12 cellular contexts compared by ENCODE assay signal in genomic region chr20:38673261-38673660, GRCh38. TPM values are rescaled to one million over a fixed set of nuclear protein-coding genes. Genes with fewer than 3 reads are reported as not detected.
DNase-seq lines count a peak whose midpoint lies in the region; ATAC-seq and TF ChIP-seq lines count a peak whose summit lies in the region.
"Had no signal": no experiment of that assay in that cellular context is flagged by ENCODE, and none has a peak within 500 bp of the region (broad histone marks: within the 10 kb centered on the region; RNA-seq: fewer than 3 reads in every experiment).

No MANE protein-coding gene starts in this region.

- POLR2A ChIA-PET in naive thymus-derived CD4-positive, alpha-beta T cell (lab: Charles Lee) = no interaction called here

- no peak for DNase-seq in CD4-positive, CD25-positive, alpha-beta regulatory T cell
- no peak for DNase-seq in central memory CD8-positive, alpha-beta T cell (ENCODE audit: low spot score in 2 of 2)
- no peak for DNase-seq in naive thymus-derived CD4-positive, alpha-beta T cell
- DNase-seq in esophagus squamous epithelium (lab: John Stamatoyannopoulos, UW) (no peak), T1000 (lab: John Stamatoyannopoulos, UW) (no peak)
- DNase-seq: DMS79, NCI-H187, SHP77 treated with DMSO at 0.1 percent for 48 hours had no signal

- TF ChIP-seq CTCF in esophagus squamous epithelium (IDR thresholded peaks at IDR 0.05) = no peak

- peaks cover 15% of the 10 kb centered on the region for H3K27me3 ChIP-seq in CD4-positive, CD25-positive, alpha-beta regulatory T cell (ENCODE audit: control insufficient read depth, insufficient read depth, low read length)
- H3K27me3 ChIP-seq in HUES6 (ENCODE audit: control insufficient read depth, insufficient read depth, low read length) (peaks cover 82% of the 10 kb centered on the region), esophagus squamous epithelium (peaks cover 0 to 77% (median 1%) of the 10 kb centered on the region in 4 donors)
- peaks cover 4 to 22% of the 10 kb centered on the region in 2 donors for H3K27me3 ChIP-seq in naive thymus-derived CD4-positive, alpha-beta T cell (ENCODE audit: control insufficient read depth in 2 of 2, insufficient read depth in 2 of 2, low read length in 2 of 2)

- peaks cover 12% of the 10 kb centered on the region for H3K4me1 ChIP-seq in CD4-positive, CD25-positive, alpha-beta regulatory T cell (ENCODE audit: control insufficient read depth, insufficient read depth, low read length, poor library complexity, severe bottlenecking)
- peaks cover 28% of the 10 kb centered on the region for H3K4me1 ChIP-seq in HUES6 (ENCODE audit: control insufficient read depth, insufficient read depth, low read length)
- peaks cover 6 to 9% of the 10 kb centered on the region in 2 donors for H3K4me1 ChIP-seq in naive thymus-derived CD4-positive, alpha-beta T cell (ENCODE audit: control insufficient read depth in 2 of 2, insufficient read depth in 2 of 2, low read length in 2 of 2)
- peaks cover 7 to 18% (median 11%) of the 10 kb centered on the region in 3 donors for H3K4me1 ChIP-seq in esophagus squamous epithelium

- H3K9ac ChIP-seq in HUES6 (ENCODE audit: low read length) = peak overlapping the region; percentile 71

- no peaks in the 10 kb centered on the region for H3K9me3 ChIP-seq in CD4-positive, CD25-positive, alpha-beta regulatory T cell (ENCODE audit: control insufficient read depth in 2 of 2, low read length in 2 of 2)
- H3K9me3 ChIP-seq in HUES6 (ENCODE audit: control insufficient read depth, insufficient read depth, low read depth, low read length) (no peaks in the 10 kb centered on the region), esophagus squamous epithelium (no peaks in the 10 kb centered on the region)
- no peaks in the 10 kb centered on the region for H3K9me3 ChIP-seq in naive thymus-derived CD4-positive, alpha-beta T cell (ENCODE audit: control insufficient read depth in 2 of 3, low read length in 3 of 3)

- peaks cover 0 to 3% (median 0%) of the 10 kb centered on the region in 7 donors for H3K9me3 Mint-ChIP-seq in CD4-positive, CD25-positive, alpha-beta regulatory T cell
- no peaks in the 10 kb centered on the region for H3K9me3 Mint-ChIP-seq in central memory CD8-positive, alpha-beta T cell
- H3K9me3 Mint-ChIP-seq in naive thymus-derived CD4-positive, alpha-beta T cell = peaks cover 0 to 6% (median 0%) of the 10 kb centered on the region in 11 donors

- TF ChIP-seq POLR2A in esophagus squamous epithelium (IDR thresholded peaks at IDR 0.05) = no peak

- H3K27ac ChIP-seq in CD4-positive, CD25-positive, alpha-beta regulatory T cell (ENCODE audit: insufficient read depth, low read length, poor library complexity, severe bottlenecking) = no peak overlapping the region
- H3K27ac ChIP-seq in HUES6 (ENCODE audit: low read depth, low read length) = no peak overlapping the region
- H3K27ac ChIP-seq in naive thymus-derived CD4-positive, alpha-beta T cell (ENCODE audit: low read depth, low read length) = no peak overlapping the region
- H3K27ac ChIP-seq in esophagus squamous epithelium = no peak overlapping the region

- H3K4me3 Mint-ChIP-seq in CD4-positive, CD25-positive, alpha-beta regulatory T cell = peak overlapping the region; percentile 53 to 88 (median 78)
- H3K4me3 Mint-ChIP-seq in central memory CD8-positive, alpha-beta T cell = peak overlapping the region; percentile 83
- peak overlapping the region; percentile 64 to 91 (median 85) for H3K4me3 Mint-ChIP-seq in naive thymus-derived CD4-positive, alpha-beta T cell

- H3K4me1 Mint-ChIP-seq in CD4-positive, CD25-positive, alpha-beta regulatory T cell = peaks cover 0 to 12% (median 2%) of the 10 kb centered on the region in 4 donors
- peaks cover 17% of the 10 kb centered on the region for H3K4me1 Mint-ChIP-seq in central memory CD8-positive, alpha-beta T cell
- H3K4me1 Mint-ChIP-seq in naive thymus-derived CD4-positive, alpha-beta T cell = peaks cover 6 to 17% (median 9%) of the 10 kb centered on the region in 7 donors

- 18 to 27% methylated on average over 3 to 5 of the region's 5 CpGs for WGBS in esophagus squamous epithelium, 2 donors

- no peak overlapping the region for H3K27ac Mint-ChIP-seq in CD4-positive, CD25-positive, alpha-beta regulatory T cell
- H3K27ac Mint-ChIP-seq in central memory CD8-positive, alpha-beta T cell (ENCODE audit: low read depth) = peak overlapping the region; percentile 73
- H3K27ac Mint-ChIP-seq in naive thymus-derived CD4-positive, alpha-beta T cell = no peak overlapping the region

- CTCF ChIA-PET in naive thymus-derived CD4-positive, alpha-beta T cell (lab: Charles Lee) = no interaction called here

- peaks cover 40% of the 10 kb centered on the region for H3K27me3 Mint-ChIP-seq in CD4-positive, CD25-positive, alpha-beta regulatory T cell
- H3K27me3 Mint-ChIP-seq in central memory CD8-positive, alpha-beta T cell = peaks cover 21% of the 10 kb centered on the region
- H3K27me3 Mint-ChIP-seq in naive thymus-derived CD4-positive, alpha-beta T cell = peaks cover 21 to 62% (median 55%) of the 10 kb centered on the region in 5 donors

- peak overlapping the region; percentile 66 for H3K4me3 ChIP-seq in CD4-positive, CD25-positive, alpha-beta regulatory T cell (ENCODE audit: low read depth, low read length)
- H3K4me3 ChIP-seq in HUES6 (ENCODE audit: low read depth, low read length) = peak overlapping the region; percentile 76
- peak overlapping the region; percentile 61 for H3K4me3 ChIP-seq in naive thymus-derived CD4-positive, alpha-beta T cell (ENCODE audit: low read length)
- no peak overlapping the region for H3K4me3 ChIP-seq in esophagus squamous epithelium

- peaks cover 3% of the 10 kb centered on the region for H3K36me3 Mint-ChIP-seq in CD4-positive, CD25-positive, alpha-beta regulatory T cell
- H3K36me3 Mint-ChIP-seq in central memory CD8-positive, alpha-beta T cell (ENCODE audit: insufficient read depth) = peaks cover 2% of the 10 kb centered on the region
- H3K36me3 Mint-ChIP-seq in naive thymus-derived CD4-positive, alpha-beta T cell = no peaks in the 10 kb centered on the region

- H3K36me3 ChIP-seq in CD4-positive, CD25-positive, alpha-beta regulatory T cell (ENCODE audit: control insufficient read depth, insufficient read depth, low read length) = no peaks in the 10 kb centered on the region
- H3K36me3 ChIP-seq in HUES6 (ENCODE audit: control insufficient read depth, insufficient read depth, low read length) (no peaks in the 10 kb centered on the region), esophagus squamous epithelium (no peaks in the 10 kb centered on the region)
- H3K36me3 ChIP-seq in naive thymus-derived CD4-positive, alpha-beta T cell (ENCODE audit: control insufficient read depth in 2 of 3, insufficient read depth in 3 of 3, low read length in 3 of 3) = no peaks in the 10 kb centered on the region

- no peak for ATAC-seq in CD4-positive, CD25-positive, alpha-beta regulatory T cell (ENCODE audit: low read depth in 2 of 2)
- ATAC-seq in central memory CD8-positive, alpha-beta T cell (replicated peaks; ENCODE audit: extremely low read depth, poor library complexity, severe bottlenecking) = no peak
- no peak for ATAC-seq in naive thymus-derived CD4-positive, alpha-beta T cell
- ATAC-seq in HG02884 (IDR thresholded peaks at IDR 0.05; ENCODE audit: unreplicated experiment) (no peak), GM18861 (IDR thresholded peaks at IDR 0.05; ENCODE audit: unreplicated experiment) (no peak)

- intact Hi-C loops in naive thymus-derived CD4-positive, alpha-beta T cell (cut with micrococcal nuclease) = no loop called here
- intact Hi-C loops in esophagus squamous epithelium (cut with DNase I) = no loop called here

RNA-seq across cellular contexts. Expression of gene SLC32A1, which starts 51.0 kb away (rescaled TPM):
- not detected for total RNA-seq in CD4-positive, CD25-positive, alpha-beta regulatory T cell
- not detected for polyA plus RNA-seq in CD4-positive, CD25-positive, alpha-beta regulatory T cell
- under 1 TPM in 2 of 5 experiments, not detected in 3; 0.19 to 0.24 TPM for total RNA-seq in naive thymus-derived CD4-positive, alpha-beta T cell
- not detected for polyA plus RNA-seq in naive thymus-derived CD4-positive, alpha-beta T cell
- not detected for total RNA-seq in esophagus squamous epithelium
- total RNA-seq: posterior vena cava had no signal

Comparison
In these comparisons a context has a peak if more than half of its experiments do, and no peak if none do; other contexts are left out.
1. H3K4me3 ChIP-seq: peak in CD4-positive, CD25-positive, alpha-beta regulatory T cell (single experiment), HUES6 (single experiment) and naive thymus-derived CD4-positive, alpha-beta T cell (single experiment); none in esophagus squamous epithelium (0 of 4).
2. Peak in every context shown above with its lines, with median percentiles within 50 percentile points of each other: H3K4me3 Mint-ChIP-seq.